Comparison of ENCODE assay signal across 11 cellular contexts in the genomic region with DNA sequence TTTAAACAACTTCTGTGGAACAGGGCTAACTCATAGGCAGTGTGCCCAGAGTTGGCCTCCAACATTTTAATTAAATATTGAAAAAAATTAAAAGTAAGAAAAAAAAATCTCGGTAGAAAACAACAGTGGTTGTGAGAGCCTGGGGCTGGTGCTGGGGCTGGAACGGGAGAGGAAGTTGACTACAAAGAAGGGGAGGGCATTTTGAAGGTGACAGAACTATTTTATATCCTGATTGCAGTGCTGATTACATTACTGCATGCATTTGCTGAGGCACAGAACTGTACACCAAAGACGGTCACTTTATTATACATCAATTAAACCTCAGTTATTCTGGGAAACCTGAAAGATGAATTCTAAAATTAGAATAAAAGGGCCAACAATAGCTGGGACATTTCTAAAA.
A peak's percentile ranks its signal among the peaks of the same experiment; 100 is the strongest.
DNase-seq lines count a peak whose midpoint lies in the region; ATAC-seq and TF ChIP-seq lines count a peak whose summit lies in the region.
"Had no signal": no experiment of that assay in that cellular context is flagged by ENCODE, and none has a peak within 500 bp of the region (broad histone marks: within the 10 kb centered on the region; RNA-seq: fewer than 3 reads in every experiment).

No MANE protein-coding gene starts in this region.

- H3K4me3 ChIP-seq in endocrine pancreas (ENCODE audit: control insufficient read depth, insufficient read depth, low read length), result peak overlapping the region; percentile 60

- DNase-seq in DMS 273 (lab: John Stamatoyannopoulos, UW; ENCODE audit: unreplicated experiment) (peak; percentile 13), DMS 273 treated with DMSO at 0.1 percent for 48 hours (lab: John Stamatoyannopoulos, UW) (no peak), OCI-M1 (lab: John Stamatoyannopoulos, UW) (peak; percentile 65), progenitor cell of endocrine pancreas (ENCODE audit: low spot score, unreplicated experiment) (no peak), OCI-M2 (lab: John Stamatoyannopoulos, UW; ENCODE audit: unreplicated experiment) (no peak), DMS114 treated with DMSO at 0.1 percent for 48 hours (lab: John Stamatoyannopoulos, UW; ENCODE audit: unreplicated experiment) (no peak)
- DNase-seq: kidney glomerular epithelial cell, NCI-H2107, SW 1271 had no signal

- no peak overlapping the region for H3K4me3 Mint-ChIP-seq in progenitor cell of endocrine pancreas (ENCODE audit: low read depth)

- no peaks in the 10 kb centered on the region for H3K27me3 ChIP-seq in endocrine pancreas (ENCODE audit: control insufficient read depth, insufficient read depth, low read length)

- peaks cover 5% of the 10 kb centered on the region for H3K4me1 ChIP-seq in endocrine pancreas (ENCODE audit: control insufficient read depth, insufficient read depth, low read length)

- no peak overlapping the region for H3K9ac ChIP-seq in endocrine pancreas (ENCODE audit: control insufficient read depth, insufficient read depth, low read length)

- no peak for ATAC-seq in HG03280 (IDR thresholded peaks at IDR 0.05; ENCODE audit: unreplicated experiment)

- H3K4me1 Mint-ChIP-seq in progenitor cell of endocrine pancreas (ENCODE audit: low read depth), result peaks cover 47% of the 10 kb centered on the region

- H3K27me3 Mint-ChIP-seq in progenitor cell of endocrine pancreas, result no peaks in the 10 kb centered on the region

- peak overlapping the region; percentile 90 for H3K27ac Mint-ChIP-seq in progenitor cell of endocrine pancreas

- no peaks in the 10 kb centered on the region for H3K9me3 ChIP-seq in endocrine pancreas (ENCODE audit: control insufficient read depth, low read length)

- H3K36me3 Mint-ChIP-seq in progenitor cell of endocrine pancreas (ENCODE audit: insufficient read depth), result peaks cover 2% of the 10 kb centered on the region

- TF ChIP-seq CTCF in progenitor cell of endocrine pancreas (IDR thresholded peaks at IDR 0.05; ENCODE audit: unreplicated experiment), result no peak

- H3K36me3 ChIP-seq in endocrine pancreas (ENCODE audit: control insufficient read depth, insufficient read depth, low read length), result no peaks in the 10 kb centered on the region

- no peaks in the 10 kb centered on the region for H3K9me3 Mint-ChIP-seq in progenitor cell of endocrine pancreas (ENCODE audit: low read depth)

Comparison
In these comparisons a context has a peak if more than half of its experiments do, and no peak if none do; other contexts are left out.
1. DNase-seq: peak in DMS 273 (single experiment) and OCI-M1 (single experiment); none in DMS 273 treated with DMSO at 0.1 percent for 48 hours (single experiment), progenitor cell of endocrine pancreas (single experiment), OCI-M2 (single experiment) and DMS114 treated with DMSO at 0.1 percent for 48 hours (single experiment).